9 cellular contexts compared by ENCODE assay signal in the genomic region with DNA sequence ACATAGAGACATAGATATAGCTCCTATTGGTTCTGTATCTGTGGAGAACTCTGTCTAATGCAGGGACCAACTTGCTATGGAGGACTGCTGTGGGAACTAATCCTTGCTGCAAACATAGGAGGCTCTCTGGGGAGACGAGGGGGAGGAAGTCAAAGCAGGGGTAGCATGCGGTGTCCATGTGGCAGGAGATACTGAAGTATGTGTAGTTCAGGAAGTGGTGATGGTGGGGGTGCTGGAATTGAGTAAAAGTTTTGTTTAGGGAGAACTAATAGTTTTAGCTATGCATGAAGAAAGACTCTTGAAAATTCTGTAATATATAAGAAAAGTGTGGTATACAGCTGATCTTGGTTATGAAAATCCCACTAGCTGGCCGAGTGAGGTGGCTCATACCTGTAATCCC.
DNase-seq lines count a peak whose midpoint lies in the region; ATAC-seq and TF ChIP-seq lines count a peak whose summit lies in the region.
"Had no signal": no experiment of that assay in that cellular context is flagged by ENCODE, and none has a peak within 500 bp of the region (broad histone marks: within the 10 kb centered on the region; RNA-seq: fewer than 3 reads in every experiment).

No MANE protein-coding gene starts in this region.

- H3K9me3 Mint-ChIP-seq in CD4-positive, alpha-beta T cell, result no peaks in the 10 kb centered on the region
- peaks cover 5% of the 10 kb centered on the region for H3K9me3 Mint-ChIP-seq in type B pancreatic cell

- no peak overlapping the region for H3K9ac ChIP-seq in SK-N-MC (ENCODE audit: insufficient read length)

- peak overlapping the region; percentile 39 for H3K27ac ChIP-seq in CD4-positive, alpha-beta T cell (ENCODE audit: low read depth, low read length)
- 0 out of 2 replicates have a peak overlapping the region, but pooled peaks have one; percentile 23 for H3K27ac ChIP-seq in SK-N-MC

- intact Hi-C loops in CD4-positive, alpha-beta T cell (cut with DNase I, micrococcal nuclease), result no loop called here
- intact Hi-C loops in head of caudate nucleus (cut with DNase I), result no loop called here

- ATAC-seq in CD4-positive, alpha-beta T cell (ENCODE audit: poor library complexity), result peak; percentile 82
- peak; percentile 70 for ATAC-seq in GM21423 (IDR thresholded peaks at IDR 0.05; ENCODE audit: unreplicated experiment)

- no peaks in the 10 kb centered on the region for H3K36me3 ChIP-seq in SK-N-MC (ENCODE audit: insufficient read depth, low read length)

- TF ChIP-seq CTCF in CD4-positive, alpha-beta T cell (IDR thresholded peaks at IDR 0.05), result no peak
- no peak for TF ChIP-seq CTCF in type B pancreatic cell (conservative IDR thresholded peaks at IDR 0.05)

- CTCF ChIA-PET in CD4-positive, alpha-beta T cell (lab: Charles Lee), result interaction anchor here (1.3 to 1.8 kb wide), 3 partner anchors 9 to 30 kb away, joined by 3 to 7 read pairs (median 7); no protein-coding TSS in a partner anchor

- H3K4me3 Mint-ChIP-seq in CD4-positive, alpha-beta T cell, result peak overlapping the region; percentile 72
- H3K4me3 Mint-ChIP-seq in type B pancreatic cell, result no peak overlapping the region

- POLR2A ChIA-PET in CD4-positive, alpha-beta T cell (lab: Charles Lee), result interaction anchor here (0.7 to 5.5 kb wide), 14 partner anchors 8 to 98 kb away, joined by 3 to 36 read pairs (median 4); a partner anchor contains a TSS

- H3K27ac Mint-ChIP-seq in CD4-positive, alpha-beta T cell, result peak overlapping the region; percentile 94
- no peak overlapping the region for H3K27ac Mint-ChIP-seq in type B pancreatic cell

- no peaks in the 10 kb centered on the region for H3K9me3 ChIP-seq in CD4-positive, alpha-beta T cell (ENCODE audit: control insufficient read depth, low read length)
- no peaks in the 10 kb centered on the region for H3K9me3 ChIP-seq in SK-N-MC (ENCODE audit: low read depth, low read length)

- no peak overlapping the region; the same call in 1 of the 2 replicates for H3K4me3 ChIP-seq in SK-N-MC

- H3K36me3 Mint-ChIP-seq in CD4-positive, alpha-beta T cell (ENCODE audit: low read depth), result peaks cover 51% of the 10 kb centered on the region
- H3K36me3 Mint-ChIP-seq in type B pancreatic cell, result no peaks in the 10 kb centered on the region

- H3K4me1 Mint-ChIP-seq in CD4-positive, alpha-beta T cell (ENCODE audit: low read depth), result peaks cover 90% of the 10 kb centered on the region
- H3K4me1 Mint-ChIP-seq in type B pancreatic cell (ENCODE audit: unreplicated experiment), result no peaks in the 10 kb centered on the region

- DNase-seq in CD4-positive, alpha-beta T cell, result peak in 2 of 10 experiments; percentile 23 to 33
- DNase-seq in SK-N-MC (ENCODE audit: low read depth, low spot score) (peak; percentile 28), head of caudate nucleus (peak in 34 of 42 donors; percentile 14 to 71 (median 42)), amniotic stem cell (lab: John Stamatoyannopoulos, UW) (no peak), type B pancreatic cell (ENCODE audit: extremely low spot score, unreplicated experiment) (no peak), DMS53 (lab: John Stamatoyannopoulos, UW) (no peak)
- no peak for DNase-seq in activated CD4-positive, CD25-positive, alpha-beta regulatory T cell (lab: John Stamatoyannopoulos, UW)
- DNase-seq: NCI-H526 had no signal

- H3K27me3 ChIP-seq in CD4-positive, alpha-beta T cell (ENCODE audit: control insufficient read depth, insufficient read depth, low read length), result no peaks in the 10 kb centered on the region

- H3K27me3 Mint-ChIP-seq in CD4-positive, alpha-beta T cell, result no peaks in the 10 kb centered on the region
- H3K27me3 Mint-ChIP-seq in type B pancreatic cell, result no peaks in the 10 kb centered on the region

Comparison
In these comparisons a context has a peak if more than half of its experiments do, and no peak if none do; other contexts are left out.
1. DNase-seq: peak in SK-N-MC (single experiment) and head of caudate nucleus (34 of 42); none in amniotic stem cell (single experiment), activated CD4-positive, CD25-positive, alpha-beta regulatory T cell (0 of 4), type B pancreatic cell (single experiment) and DMS53 (single experiment).